Comparison of ENCODE assay signal across 16 cellular contexts in the genomic region with DNA sequence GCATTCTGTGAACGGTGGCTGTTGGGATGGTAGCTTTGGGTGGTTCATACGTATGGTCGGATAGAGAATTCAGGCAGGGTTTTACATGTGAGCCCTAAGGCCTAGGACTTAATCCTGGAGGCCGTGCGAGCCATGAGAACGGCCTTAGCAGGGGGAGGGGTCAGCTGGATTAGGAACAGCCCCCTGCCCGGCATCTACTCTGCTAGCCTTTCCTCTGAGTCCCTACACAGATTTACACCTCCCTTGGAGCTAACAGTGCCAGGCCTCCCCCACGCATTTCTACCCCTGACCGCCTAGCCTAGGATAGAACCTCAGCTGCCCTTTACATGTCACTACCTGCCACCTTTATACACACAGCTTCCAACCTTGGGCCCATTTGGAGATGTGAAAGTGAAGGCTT. TPM values are rescaled to one million over a fixed set of nuclear protein-coding genes. Genes with fewer than 3 reads are reported as not detected.
DNase-seq lines count a peak whose midpoint lies in the region; ATAC-seq and TF ChIP-seq lines count a peak whose summit lies in the region.
"Had no signal": no experiment of that assay in that cellular context is flagged by ENCODE, and none has a peak within 500 bp of the region (broad histone marks: within the 10 kb centered on the region; RNA-seq: fewer than 3 reads in every experiment).

No MANE protein-coding gene starts in this region.

- peaks cover 1% of the 10 kb centered on the region for H3K4me1 ChIP-seq in osteoblast (ENCODE audit: insufficient read depth, low read length)
- H3K4me1 ChIP-seq: A549 had no signal

- intact Hi-C loops in MCF 10A (cut with micrococcal nuclease), result no loop called here

- peak; percentile 20 for DNase-seq in ELF-1 (ENCODE audit: low read depth, low spot score)
- peak; percentile 54 for DNase-seq in H7
- no peak for DNase-seq in chondrocyte (ENCODE audit: low spot score)
- peak; percentile 91 for DNase-seq in osteoblast (ENCODE audit: insufficient read length, low spot score, missing footprints)
- no peak for DNase-seq in MCF 10A (ENCODE audit: unreplicated experiment)
- DNase-seq in ACHN, result no peak
- DNase-seq: C1 segment of cervical spinal cord; Calu3; CD4-positive, alpha-beta memory T cell; COR-L47; DMS53; DMS79 treated with DMSO at 0.1 percent for 48 hours; GOT3; HCEC 1CT had no signal

- H3K4me3 ChIP-seq in H7 (ENCODE audit: insufficient read depth, low read depth, low read length) (no peak overlapping the region), osteoblast (ENCODE audit: insufficient read depth, low read length) (no peak overlapping the region)
- H3K4me3 ChIP-seq: A549 had no signal

- H3K9me3 Mint-ChIP-seq in chondrocyte (ENCODE audit: low read depth) (no peaks in the 10 kb centered on the region), MCF 10A (ENCODE audit: unreplicated experiment) (no peaks in the 10 kb centered on the region)
- H3K9me3 Mint-ChIP-seq: CD4-positive, alpha-beta memory T cell had no signal

- POLR2A ChIA-PET in MCF 10A (lab: Yijun Ruan, JAX), result no interaction called here

- H3K36me3 ChIP-seq in H7 (replicated peaks; ENCODE audit: control insufficient read depth, insufficient read depth, low read length), result peaks cover 2% of the 10 kb centered on the region
- peaks cover 3% of the 10 kb centered on the region for H3K36me3 ChIP-seq in osteoblast (ENCODE audit: insufficient read depth, low read length)

- TF ChIP-seq CTCF in chondrocyte (IDR thresholded peaks at IDR 0.05), result no peak
- no peak for TF ChIP-seq CTCF in osteoblast (IDR thresholded peaks at IDR 0.05; ENCODE audit: extremely low read depth, low read depth, low read length)
- TF ChIP-seq CTCF in MCF 10A (IDR thresholded peaks at IDR 0.05; ENCODE audit: unreplicated experiment), result no peak

- H3K27me3 Mint-ChIP-seq in chondrocyte (ENCODE audit: low read depth), result no peaks in the 10 kb centered on the region
- H3K27me3 Mint-ChIP-seq in MCF 10A (ENCODE audit: insufficient read depth, unreplicated experiment), result no peaks in the 10 kb centered on the region
- H3K27me3 Mint-ChIP-seq: CD4-positive, alpha-beta memory T cell had no signal

- no peak for ATAC-seq in HG03378 (IDR thresholded peaks at IDR 0.05; ENCODE audit: unreplicated experiment)
- ATAC-seq: A549 had no signal

- no peak overlapping the region for H3K27ac ChIP-seq in osteoblast (ENCODE audit: low read depth, low read length)
- H3K27ac ChIP-seq: A549 had no signal

- no peaks in the 10 kb centered on the region for H4K20me1 ChIP-seq in osteoblast (ENCODE audit: insufficient read depth, low read length)

- H3K4me3 Mint-ChIP-seq in chondrocyte (ENCODE audit: unreplicated experiment) (no peak overlapping the region), MCF 10A (ENCODE audit: unreplicated experiment) (no peak overlapping the region)
- H3K4me3 Mint-ChIP-seq: CD4-positive, alpha-beta memory T cell had no signal

- no TSS peak for BruUV-seq in MCF 10A (replicated peaks; lab: Mats Ljungman, UMichigan)

- H3K79me2 ChIP-seq in osteoblast (ENCODE audit: insufficient read depth, low read length), result peaks cover 7% of the 10 kb centered on the region

- no peak overlapping the region for H2AFZ ChIP-seq in osteoblast (ENCODE audit: low read length)

- H3K36me3 Mint-ChIP-seq in chondrocyte (ENCODE audit: low read depth) (no peaks in the 10 kb centered on the region), MCF 10A (ENCODE audit: insufficient read depth, unreplicated experiment) (peaks cover 10% of the 10 kb centered on the region)

- in situ Hi-C loops in ACHN (cut with HindIII; ENCODE audit: low pct_ligation_motif_present, low pct_unique_long_range_greater_than_20kb, low sequenced_read_pairs), result no loop called here

- H3K4me1 Mint-ChIP-seq in chondrocyte (ENCODE audit: low read depth) (no peaks in the 10 kb centered on the region), MCF 10A (ENCODE audit: insufficient read depth, unreplicated experiment) (no peaks in the 10 kb centered on the region)

- no peaks in the 10 kb centered on the region for H3K9me3 ChIP-seq in osteoblast (ENCODE audit: low read depth, low read length)
- H3K9me3 ChIP-seq: A549 had no signal

- CTCF ChIA-PET in MCF 10A (lab: Yijun Ruan, JAX), result no interaction called here

- no peaks in the 10 kb centered on the region for H3K27me3 ChIP-seq in H7 (ENCODE audit: control insufficient read depth, insufficient read depth, low read length)
- no peaks in the 10 kb centered on the region for H3K27me3 ChIP-seq in osteoblast (ENCODE audit: insufficient read depth, low read length)

- no peak overlapping the region for H3K4me2 ChIP-seq in osteoblast (ENCODE audit: insufficient read depth, low read length)
- H3K4me2 ChIP-seq: A549 had no signal

- peak overlapping the region; percentile 41 for H3K27ac Mint-ChIP-seq in chondrocyte (ENCODE audit: unreplicated experiment)
- no peak overlapping the region for H3K27ac Mint-ChIP-seq in MCF 10A (ENCODE audit: low read depth, unreplicated experiment)
- H3K27ac Mint-ChIP-seq: CD4-positive, alpha-beta memory T cell had no signal

RNA-seq across cellular contexts. Expression of gene PRAF2, which starts 7.1 kb away (rescaled TPM):
- total RNA-seq in H7 (2014; rRNA removed; shearing (Covaris generic)), result 6.3 and 6.7 TPM in 2 replicates
- total RNA-seq in chondrocyte (51.9 to 58.3 TPM (median 53.4 TPM) in 3 replicates), osteoblast (12.3 and 15.6 TPM in 2 replicates), MCF 10A (2022) (32.1 and 34.5 TPM in 2 replicates)

RNA-seq across cellular contexts. Expression of gene CCDC120, which starts 7.9 kb away (rescaled TPM):
- total RNA-seq in H7 (2014; rRNA removed; shearing (Covaris generic)), result 4.7 and 5.8 TPM in 2 replicates
- total RNA-seq in chondrocyte, result 6.9 to 7.7 TPM (median 7.3 TPM) in 3 replicates
- 1.1 and 1.2 TPM in 2 replicates for total RNA-seq in osteoblast
- 10.3 and 14.4 TPM in 2 replicates for total RNA-seq in MCF 10A (2022)

RNA-seq across cellular contexts. Expression of gene WDR45, which starts 13.0 kb away (rescaled TPM):
- 28.5 and 33.6 TPM in 2 replicates for total RNA-seq in H7 (2014; rRNA removed; shearing (Covaris generic))
- total RNA-seq in chondrocyte, result 49.2 to 63.0 TPM (median 49.3 TPM) in 3 replicates
- total RNA-seq in osteoblast, result 86.5 and 97.5 TPM in 2 replicates
- 93.0 and 96.9 TPM in 2 replicates for total RNA-seq in MCF 10A (2022)

RNA-seq across cellular contexts. Expression of gene TFE3, which starts 23.5 kb away (rescaled TPM):
- 41.6 and 45.9 TPM in 2 replicates for total RNA-seq in H7 (2014; rRNA removed; shearing (Covaris generic))
- total RNA-seq in chondrocyte (39.3 to 42.5 TPM (median 41.2 TPM) in 3 replicates), osteoblast (36.2 and 46.7 TPM in 2 replicates), MCF 10A (2022) (45.3 and 71.7 TPM in 2 replicates)

RNA-seq across cellular contexts. Expression of gene GPKOW, which starts 56.8 kb away (rescaled TPM):
- total RNA-seq in H7 (2014; rRNA removed; shearing (Covaris generic)), result 24.4 and 31.4 TPM in 2 replicates
- 16.0 to 17.5 TPM (median 17.2 TPM) in 3 replicates for total RNA-seq in chondrocyte
- total RNA-seq in osteoblast, result 12.4 and 14.1 TPM in 2 replicates
- total RNA-seq in MCF 10A (2022), result 22.0 and 24.4 TPM in 2 replicates

Comparison
In these comparisons a context has a peak if more than half of its experiments do, and no peak if none do; other contexts are left out.
1. DNase-seq: peak in ELF-1 (single experiment), H7 (single experiment) and osteoblast (single experiment); none in chondrocyte (single experiment), MCF 10A (single experiment) and ACHN (single experiment).